1 cellular context compared by ENCODE assay signal in genomic region chr4:1010522-1011021, GRCh38.
TF ChIP-seq lines count a peak whose summit lies in the region.

No MANE protein-coding gene starts in this region.

TF ChIP-seq in K562, 482 proteins besides CTCF, POLR2A, EP300 and RAD21 (continued from another document and continues in another):
- TF ChIP-seq FOXA1 (IDR thresholded peaks at IDR 0.05; ENCODE audit: borderline replicate concordance) (no peak), TRIM24 (IDR thresholded peaks at IDR 0.05) (peak in 1 of 2 experiments; percentile 8; a peak in 1 of 4 replicates), HDGF (IDR thresholded peaks at IDR 0.05) (0 out of 2 replicates have a peak, but pooled peaks have one; percentile 43), PHB2 (IDR thresholded peaks at IDR 0.05; ENCODE audit: low read depth) (no peak), SP1 (CRISPR knock-in tag; IDR thresholded peaks at IDR 0.05) (no peak), MEIS2 (IDR thresholded peaks at IDR 0.05; ENCODE audit: partially characterized antibody) (peak; percentile 96), RERE (CRISPR knock-in tag; IDR thresholded peaks at IDR 0.05; ENCODE audit: borderline replicate concordance) (no peak), IRF9 (tag; IDR thresholded peaks at IDR 0.05) (no peak), DNMT1 (IDR thresholded peaks at IDR 0.05) (no peak), RNF2 (IDR thresholded peaks at IDR 0.05) (no peak), ZFP36 (IDR thresholded peaks at IDR 0.05; ENCODE audit: low read depth, low read length, partially characterized antibody) (peak; percentile 96), SMAD4 (CRISPR knock-in tag; conservative IDR thresholded peaks at IDR 0.05) (peak; percentile 26; the same call in 1 of the 2 replicates), ZNF316 (IDR thresholded peaks at IDR 0.05) (peak; percentile 39), STAT5A (IDR thresholded peaks at IDR 0.05; ENCODE audit: borderline replicate concordance, low read length) (no peak), SAP30 (IDR thresholded peaks at IDR 0.05; ENCODE audit: borderline replicate concordance, insufficient read depth, low read depth, low read length, poor library complexity, severe bottlenecking) (no peak), L3MBTL2 (IDR thresholded peaks at IDR 0.05) (peak; percentile 83), MTA1 (IDR thresholded peaks at IDR 0.05; ENCODE audit: borderline replicate concordance) (no peak), CEBPG (CRISPR knock-in tag; IDR thresholded peaks at IDR 0.05) (peak; percentile 33; the same call in 1 of the 2 replicates), CEBPG (tag; conservative IDR thresholded peaks at IDR 0.05 in 1 of 2, IDR thresholded peaks at IDR 0.05 in 1 of 2) (0 out of 4 replicates have a peak, but pooled peaks of 1 of the 2 experiments have one; percentile 12), CEBPB (tag; IDR thresholded peaks at IDR 0.05) (peak; percentile 82), FOS (IDR thresholded peaks at IDR 0.05; ENCODE audit: extremely low read depth, insufficient read length) (no peak), SNAPC5 (CRISPR knock-in tag; IDR thresholded peaks at IDR 0.05) (no peak), SETDB1 (IDR thresholded peaks at IDR 0.05; ENCODE audit: low read length) (no peak), ZFX (CRISPR knock-in tag; IDR thresholded peaks at IDR 0.05) (0 out of 2 replicates have a peak, but pooled peaks have one; percentile 31), SLC30A9 (CRISPR knock-in tag; IDR thresholded peaks at IDR 0.05) (no peak), ZBED1 (IDR thresholded peaks at IDR 0.05) (no peak), ZNF717 (CRISPR knock-in tag; IDR thresholded peaks at IDR 0.05) (no peak), EGR1 (conservative IDR thresholded peaks at IDR 0.05) (0 out of 2 replicates have a peak, but pooled peaks have one; percentile 2), ZFP1 (CRISPR knock-in tag; IDR thresholded peaks at IDR 0.05) (no peak), KDM1A (IDR thresholded peaks at IDR 0.05) (peak; percentile 66 to 76; a peak in 3 of 4 replicates)
- TF ChIP-seq, protein P1, sequence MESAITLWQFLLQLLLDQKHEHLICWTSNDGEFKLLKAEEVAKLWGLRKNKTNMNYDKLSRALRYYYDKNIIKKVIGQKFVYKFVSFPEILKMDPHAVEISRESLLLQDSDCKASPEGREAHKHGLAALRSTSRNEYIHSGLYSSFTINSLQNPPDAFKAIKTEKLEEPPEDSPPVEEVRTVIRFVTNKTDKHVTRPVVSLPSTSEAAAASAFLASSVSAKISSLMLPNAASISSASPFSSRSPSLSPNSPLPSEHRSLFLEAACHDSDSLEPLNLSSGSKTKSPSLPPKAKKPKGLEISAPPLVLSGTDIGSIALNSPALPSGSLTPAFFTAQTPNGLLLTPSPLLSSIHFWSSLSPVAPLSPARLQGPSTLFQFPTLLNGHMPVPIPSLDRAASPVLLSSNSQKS (CRISPR knock-in tag; IDR thresholded peaks at IDR 0.05), result no peak
- TF ChIP-seq, protein P2, sequence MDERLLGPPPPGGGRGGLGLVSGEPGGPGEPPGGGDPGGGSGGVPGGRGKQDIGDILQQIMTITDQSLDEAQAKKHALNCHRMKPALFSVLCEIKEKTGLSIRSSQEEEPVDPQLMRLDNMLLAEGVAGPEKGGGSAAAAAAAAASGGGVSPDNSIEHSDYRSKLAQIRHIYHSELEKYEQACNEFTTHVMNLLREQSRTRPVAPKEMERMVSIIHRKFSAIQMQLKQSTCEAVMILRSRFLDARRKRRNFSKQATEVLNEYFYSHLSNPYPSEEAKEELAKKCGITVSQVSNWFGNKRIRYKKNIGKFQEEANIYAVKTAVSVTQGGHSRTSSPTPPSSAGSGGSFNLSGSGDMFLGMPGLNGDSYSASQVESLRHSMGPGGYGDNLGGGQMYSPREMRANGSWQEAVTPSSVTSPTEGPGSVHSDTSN (CRISPR knock-in tag; IDR thresholded peaks at IDR 0.05; ENCODE audit: low read depth), result 0 out of 2 replicates have a peak, but pooled peaks have one; percentile 33
- TF ChIP-seq, protein P2 (tag; conservative IDR thresholded peaks at IDR 0.05; ENCODE audit: low read depth), result peak; percentile 65
- TF ChIP-seq, protein P3, sequence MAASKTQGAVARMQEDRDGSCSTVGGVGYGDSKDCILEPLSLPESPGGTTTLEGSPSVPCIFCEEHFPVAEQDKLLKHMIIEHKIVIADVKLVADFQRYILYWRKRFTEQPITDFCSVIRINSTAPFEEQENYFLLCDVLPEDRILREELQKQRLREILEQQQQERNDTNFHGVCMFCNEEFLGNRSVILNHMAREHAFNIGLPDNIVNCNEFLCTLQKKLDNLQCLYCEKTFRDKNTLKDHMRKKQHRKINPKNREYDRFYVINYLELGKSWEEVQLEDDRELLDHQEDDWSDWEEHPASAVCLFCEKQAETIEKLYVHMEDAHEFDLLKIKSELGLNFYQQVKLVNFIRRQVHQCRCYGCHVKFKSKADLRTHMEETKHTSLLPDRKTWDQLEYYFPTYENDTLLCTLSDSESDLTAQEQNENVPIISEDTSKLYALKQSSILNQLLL (CRISPR knock-in tag; IDR thresholded peaks at IDR 0.05; ENCODE audit: borderline replicate concordance), result no peak
- TF ChIP-seq, protein P4, sequence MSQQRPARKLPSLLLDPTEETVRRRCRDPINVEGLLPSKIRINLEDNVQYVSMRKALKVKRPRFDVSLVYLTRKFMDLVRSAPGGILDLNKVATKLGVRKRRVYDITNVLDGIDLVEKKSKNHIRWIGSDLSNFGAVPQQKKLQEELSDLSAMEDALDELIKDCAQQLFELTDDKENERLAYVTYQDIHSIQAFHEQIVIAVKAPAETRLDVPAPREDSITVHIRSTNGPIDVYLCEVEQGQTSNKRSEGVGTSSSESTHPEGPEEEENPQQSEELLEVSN (IDR thresholded peaks at IDR 0.05; ENCODE audit: borderline replicate concordance in 1 of 2, extremely low read depth in 1 of 2, insufficient read depth in 1 of 2, insufficient read length in 1 of 2, low read depth in 1 of 2, low read length in 1 of 2, poor library complexity in 1 of 2, severe bottlenecking in 1 of 2), result peak; percentile 48 to 52
- TF ChIP-seq, protein P5, sequence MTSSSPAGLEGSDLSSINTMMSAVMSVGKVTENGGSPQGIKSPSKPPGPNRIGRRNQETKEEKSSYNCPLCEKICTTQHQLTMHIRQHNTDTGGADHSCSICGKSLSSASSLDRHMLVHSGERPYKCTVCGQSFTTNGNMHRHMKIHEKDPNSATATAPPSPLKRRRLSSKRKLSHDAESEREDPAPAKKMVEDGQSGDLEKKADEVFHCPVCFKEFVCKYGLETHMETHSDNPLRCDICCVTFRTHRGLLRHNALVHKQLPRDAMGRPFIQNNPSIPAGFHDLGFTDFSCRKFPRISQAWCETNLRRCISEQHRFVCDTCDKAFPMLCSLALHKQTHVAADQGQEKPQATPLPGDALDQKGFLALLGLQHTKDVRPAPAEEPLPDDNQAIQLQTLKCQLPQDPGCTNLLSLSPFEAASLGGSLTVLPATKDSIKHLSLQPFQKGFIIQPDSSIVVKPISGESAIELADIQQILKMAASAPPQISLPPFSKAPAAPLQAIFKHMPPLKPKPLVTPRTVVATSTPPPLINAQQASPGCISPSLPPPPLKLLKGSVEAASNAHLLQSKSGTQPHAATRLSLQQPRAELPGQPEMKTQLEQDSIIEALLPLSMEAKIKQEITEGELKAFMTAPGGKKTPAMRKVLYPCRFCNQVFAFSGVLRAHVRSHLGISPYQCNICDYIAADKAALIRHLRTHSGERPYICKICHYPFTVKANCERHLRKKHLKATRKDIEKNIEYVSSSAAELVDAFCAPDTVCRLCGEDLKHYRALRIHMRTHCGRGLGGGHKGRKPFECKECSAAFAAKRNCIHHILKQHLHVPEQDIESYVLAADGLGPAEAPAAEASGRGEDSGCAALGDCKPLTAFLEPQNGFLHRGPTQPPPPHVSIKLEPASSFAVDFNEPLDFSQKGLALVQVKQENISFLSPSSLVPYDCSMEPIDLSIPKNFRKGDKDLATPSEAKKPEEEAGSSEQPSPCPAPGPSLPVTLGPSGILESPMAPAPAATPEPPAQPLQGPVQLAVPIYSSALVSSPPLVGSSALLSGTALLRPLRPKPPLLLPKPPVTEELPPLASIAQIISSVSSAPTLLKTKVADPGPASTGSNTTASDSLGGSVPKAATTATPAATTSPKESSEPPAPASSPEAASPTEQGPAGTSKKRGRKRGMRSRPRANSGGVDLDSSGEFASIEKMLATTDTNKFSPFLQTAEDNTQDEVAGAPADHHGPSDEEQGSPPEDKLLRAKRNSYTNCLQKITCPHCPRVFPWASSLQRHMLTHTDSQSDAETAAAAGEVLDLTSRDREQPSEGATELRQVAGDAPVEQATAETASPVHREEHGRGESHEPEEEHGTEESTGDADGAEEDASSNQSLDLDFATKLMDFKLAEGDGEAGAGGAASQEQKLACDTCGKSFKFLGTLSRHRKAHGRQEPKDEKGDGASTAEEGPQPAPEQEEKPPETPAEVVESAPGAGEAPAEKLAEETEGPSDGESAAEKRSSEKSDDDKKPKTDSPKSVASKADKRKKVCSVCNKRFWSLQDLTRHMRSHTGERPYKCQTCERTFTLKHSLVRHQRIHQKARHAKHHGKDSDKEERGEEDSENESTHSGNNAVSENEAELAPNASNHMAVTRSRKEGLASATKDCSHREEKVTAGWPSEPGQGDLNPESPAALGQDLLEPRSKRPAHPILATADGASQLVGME (CRISPR knock-in tag; IDR thresholded peaks at IDR 0.05), result no peak
- TF ChIP-seq, protein P6, sequence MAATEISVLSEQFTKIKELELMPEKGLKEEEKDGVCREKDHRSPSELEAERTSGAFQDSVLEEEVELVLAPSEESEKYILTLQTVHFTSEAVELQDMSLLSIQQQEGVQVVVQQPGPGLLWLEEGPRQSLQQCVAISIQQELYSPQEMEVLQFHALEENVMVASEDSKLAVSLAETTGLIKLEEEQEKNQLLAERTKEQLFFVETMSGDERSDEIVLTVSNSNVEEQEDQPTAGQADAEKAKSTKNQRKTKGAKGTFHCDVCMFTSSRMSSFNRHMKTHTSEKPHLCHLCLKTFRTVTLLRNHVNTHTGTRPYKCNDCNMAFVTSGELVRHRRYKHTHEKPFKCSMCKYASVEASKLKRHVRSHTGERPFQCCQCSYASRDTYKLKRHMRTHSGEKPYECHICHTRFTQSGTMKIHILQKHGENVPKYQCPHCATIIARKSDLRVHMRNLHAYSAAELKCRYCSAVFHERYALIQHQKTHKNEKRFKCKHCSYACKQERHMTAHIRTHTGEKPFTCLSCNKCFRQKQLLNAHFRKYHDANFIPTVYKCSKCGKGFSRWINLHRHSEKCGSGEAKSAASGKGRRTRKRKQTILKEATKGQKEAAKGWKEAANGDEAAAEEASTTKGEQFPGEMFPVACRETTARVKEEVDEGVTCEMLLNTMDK (IDR thresholded peaks at IDR 0.05; ENCODE audit: borderline replicate concordance, insufficient read depth, low read depth, low read length, poor library complexity, severe bottlenecking), result no peak
